In the genomic region with DNA sequence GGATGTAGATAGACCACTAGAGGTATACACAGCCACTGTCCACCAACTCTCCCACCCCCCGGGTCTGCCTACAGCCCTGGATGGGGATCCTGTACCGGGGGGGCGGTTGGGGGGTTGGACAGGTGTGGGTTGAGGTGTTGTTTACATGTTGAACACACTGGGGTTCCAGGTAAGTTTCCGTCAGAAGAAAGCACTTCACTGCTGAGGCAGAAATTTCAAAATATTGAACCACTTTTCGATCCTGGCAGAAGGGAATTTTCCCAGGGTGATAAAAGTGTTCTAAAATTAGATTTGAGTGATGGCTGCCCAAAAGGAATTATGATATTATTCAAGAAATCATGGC, we compare ENCODE assay signal across 1 cellular context.
TF ChIP-seq lines count a peak whose summit lies in the region.

No MANE protein-coding gene starts in this region.

TF ChIP-seq in GM23338, 12 proteins besides CTCF, POLR2A, EP300 and RAD21 (continued from another document):
- TF ChIP-seq REST (IDR thresholded peaks at IDR 0.05; ENCODE audit: unreplicated experiment) = no peak
- TF ChIP-seq POLR2AphosphoS5 (IDR thresholded peaks at IDR 0.05; ENCODE audit: low read depth) = no peak
- TF ChIP-seq ZNF331 (CRISPR knock-in tag; IDR thresholded peaks at IDR 0.05; ENCODE audit: low read depth) = no peak
- TF ChIP-seq STAT1 (IDR thresholded peaks at IDR 0.05; ENCODE audit: unreplicated experiment) = no peak
